ENCODE assay signal across 1 cellular context in the genomic region with DNA sequence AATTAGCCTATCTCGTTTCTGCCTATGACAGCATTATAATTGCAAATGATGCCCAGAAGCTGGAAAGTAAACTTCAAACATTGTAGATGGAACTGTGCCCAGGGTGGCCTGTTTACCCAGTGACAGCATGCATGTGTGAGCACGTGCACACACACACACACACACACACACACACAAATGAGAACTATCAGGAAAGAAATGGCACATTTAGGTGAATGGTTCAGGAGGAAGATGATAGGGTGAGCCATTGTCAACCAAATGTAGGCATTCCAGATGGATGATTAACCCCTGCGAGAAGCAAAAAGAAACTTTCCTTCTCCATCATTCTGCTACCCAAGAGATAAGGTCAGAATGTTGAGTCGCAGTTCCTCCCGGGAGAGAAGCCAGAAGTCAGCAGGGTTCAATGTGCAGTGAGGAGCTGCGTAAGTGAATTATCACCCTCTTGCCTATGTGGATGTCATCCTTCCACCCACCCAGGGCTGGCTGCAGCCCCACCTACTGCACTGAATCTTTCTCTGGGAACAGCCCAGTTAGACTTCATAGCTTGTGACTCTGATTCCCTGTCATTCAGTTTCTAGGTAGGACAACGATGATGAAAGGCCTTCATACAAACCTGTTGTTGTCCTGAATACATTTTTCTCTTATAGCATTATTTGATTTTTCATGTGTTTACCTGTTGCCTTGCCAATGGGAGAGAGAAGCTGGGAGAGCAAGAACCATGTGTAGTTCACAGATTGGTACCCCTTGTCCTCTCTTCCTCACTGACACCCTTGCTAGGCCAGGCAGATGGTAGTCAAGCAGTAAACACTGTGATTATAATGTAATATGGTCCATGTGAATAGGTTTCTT.
TF ChIP-seq lines count a peak whose summit lies in the region.

No MANE protein-coding gene starts in this region.

TF ChIP-seq in HepG2, 621 proteins besides CTCF, POLR2A, EP300 and RAD21 (continued from another document and continues in another):
- TF ChIP-seq ARID5B (CRISPR knock-in tag; IDR thresholded peaks at IDR 0.05) (peak; percentile 84), RBFOX2 (IDR thresholded peaks at IDR 0.05; ENCODE audit: low read depth, low read length) (no peak), NCOA2 (CRISPR knock-in tag; IDR thresholded peaks at IDR 0.05) (peak; percentile 77), ZUFSP (CRISPR knock-in tag; IDR thresholded peaks at IDR 0.05; ENCODE audit: borderline replicate concordance) (no peak), ZNF800 (CRISPR knock-in tag; IDR thresholded peaks at IDR 0.05) (no peak), ZFP41 (CRISPR knock-in tag; IDR thresholded peaks at IDR 0.05; ENCODE audit: borderline replicate concordance) (no peak), ZC3H4 (CRISPR knock-in tag; IDR thresholded peaks at IDR 0.05; ENCODE audit: borderline replicate concordance) (no peak), MEIS1 (CRISPR knock-in tag; IDR thresholded peaks at IDR 0.05; ENCODE audit: borderline replicate concordance) (no peak), SRSF4 (IDR thresholded peaks at IDR 0.05; ENCODE audit: low read depth, low read length, poor library complexity, severe bottlenecking) (no peak), PPARG (CRISPR knock-in tag; conservative IDR thresholded peaks at IDR 0.05) (0 out of 2 replicates have a peak, but pooled peaks have one; percentile 7), ZSCAN9 (CRISPR knock-in tag; IDR thresholded peaks at IDR 0.05; ENCODE audit: borderline replicate concordance) (0 out of 2 replicates have a peak, but pooled peaks have one; percentile 40), ZNF570 (CRISPR knock-in tag; IDR thresholded peaks at IDR 0.05; ENCODE audit: borderline replicate concordance) (no peak), SOX6 (IDR thresholded peaks at IDR 0.05) (no peak), SOX6 (CRISPR knock-in tag; IDR thresholded peaks at IDR 0.05) (peak; percentile 87), KLF16 (CRISPR knock-in tag; IDR thresholded peaks at IDR 0.05) (no peak), HMG20A (CRISPR knock-in tag; IDR thresholded peaks at IDR 0.05; ENCODE audit: borderline replicate concordance) (peak; percentile 81), ZNF512B (CRISPR knock-in tag; IDR thresholded peaks at IDR 0.05; ENCODE audit: borderline replicate concordance) (no peak), ZNF513 (CRISPR knock-in tag; conservative IDR thresholded peaks at IDR 0.05) (no peak), SMAD3 (CRISPR knock-in tag; IDR thresholded peaks at IDR 0.05) (peak; percentile 82; the same call in 1 of the 2 replicates), FOXJ3 (CRISPR knock-in tag; IDR thresholded peaks at IDR 0.05; ENCODE audit: borderline replicate concordance) (peak; percentile 32; the same call in 1 of the 2 replicates), NPAS2 (CRISPR knock-in tag; IDR thresholded peaks at IDR 0.05; ENCODE audit: borderline replicate concordance) (no peak), TCF7 (IDR thresholded peaks at IDR 0.05; ENCODE audit: low read depth) (peak; percentile 72), ZNF770 (CRISPR knock-in tag; IDR thresholded peaks at IDR 0.05) (no peak), NR2F1 (CRISPR knock-in tag; IDR thresholded peaks at IDR 0.05) (peak in 1 of 2 experiments; percentile 37; a peak in 2 of 4 replicates), GABPA (IDR thresholded peaks at IDR 0.05; ENCODE audit: low read depth, low read length) (no peak), GABPA (CRISPR knock-in tag; IDR thresholded peaks at IDR 0.05; ENCODE audit: low read depth) (no peak), HMGA1 (CRISPR knock-in tag; conservative IDR thresholded peaks at IDR 0.05) (no peak), TAF15 (IDR thresholded peaks at IDR 0.05; ENCODE audit: low read depth, low read length, poor library complexity, severe bottlenecking) (no peak), HOXA9 (CRISPR knock-in tag; IDR thresholded peaks at IDR 0.05; ENCODE audit: borderline replicate concordance) (no peak), ZIK1 (CRISPR knock-in tag; IDR thresholded peaks at IDR 0.05; ENCODE audit: borderline replicate concordance, low read depth) (no peak)
- TF ChIP-seq, protein P1, sequence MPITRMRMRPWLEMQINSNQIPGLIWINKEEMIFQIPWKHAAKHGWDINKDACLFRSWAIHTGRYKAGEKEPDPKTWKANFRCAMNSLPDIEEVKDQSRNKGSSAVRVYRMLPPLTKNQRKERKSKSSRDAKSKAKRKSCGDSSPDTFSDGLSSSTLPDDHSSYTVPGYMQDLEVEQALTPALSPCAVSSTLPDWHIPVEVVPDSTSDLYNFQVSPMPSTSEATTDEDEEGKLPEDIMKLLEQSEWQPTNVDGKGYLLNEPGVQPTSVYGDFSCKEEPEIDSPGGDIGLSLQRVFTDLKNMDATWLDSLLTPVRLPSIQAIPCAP (CRISPR knock-in tag; IDR thresholded peaks at IDR 0.05; ENCODE audit: low read depth): no peak
- TF ChIP-seq, protein P2, sequence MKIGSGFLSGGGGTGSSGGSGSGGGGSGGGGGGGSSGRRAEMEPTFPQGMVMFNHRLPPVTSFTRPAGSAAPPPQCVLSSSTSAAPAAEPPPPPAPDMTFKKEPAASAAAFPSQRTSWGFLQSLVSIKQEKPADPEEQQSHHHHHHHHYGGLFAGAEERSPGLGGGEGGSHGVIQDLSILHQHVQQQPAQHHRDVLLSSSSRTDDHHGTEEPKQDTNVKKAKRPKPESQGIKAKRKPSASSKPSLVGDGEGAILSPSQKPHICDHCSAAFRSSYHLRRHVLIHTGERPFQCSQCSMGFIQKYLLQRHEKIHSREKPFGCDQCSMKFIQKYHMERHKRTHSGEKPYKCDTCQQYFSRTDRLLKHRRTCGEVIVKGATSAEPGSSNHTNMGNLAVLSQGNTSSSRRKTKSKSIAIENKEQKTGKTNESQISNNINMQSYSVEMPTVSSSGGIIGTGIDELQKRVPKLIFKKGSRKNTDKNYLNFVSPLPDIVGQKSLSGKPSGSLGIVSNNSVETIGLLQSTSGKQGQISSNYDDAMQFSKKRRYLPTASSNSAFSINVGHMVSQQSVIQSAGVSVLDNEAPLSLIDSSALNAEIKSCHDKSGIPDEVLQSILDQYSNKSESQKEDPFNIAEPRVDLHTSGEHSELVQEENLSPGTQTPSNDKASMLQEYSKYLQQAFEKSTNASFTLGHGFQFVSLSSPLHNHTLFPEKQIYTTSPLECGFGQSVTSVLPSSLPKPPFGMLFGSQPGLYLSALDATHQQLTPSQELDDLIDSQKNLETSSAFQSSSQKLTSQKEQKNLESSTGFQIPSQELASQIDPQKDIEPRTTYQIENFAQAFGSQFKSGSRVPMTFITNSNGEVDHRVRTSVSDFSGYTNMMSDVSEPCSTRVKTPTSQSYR (CRISPR knock-in tag; IDR thresholded peaks at IDR 0.05; ENCODE audit: borderline replicate concordance): peak; percentile 37; the same call in 1 of the 2 replicates
